Comparison of ENCODE assay signal across 1 cellular context in the genomic region with DNA sequence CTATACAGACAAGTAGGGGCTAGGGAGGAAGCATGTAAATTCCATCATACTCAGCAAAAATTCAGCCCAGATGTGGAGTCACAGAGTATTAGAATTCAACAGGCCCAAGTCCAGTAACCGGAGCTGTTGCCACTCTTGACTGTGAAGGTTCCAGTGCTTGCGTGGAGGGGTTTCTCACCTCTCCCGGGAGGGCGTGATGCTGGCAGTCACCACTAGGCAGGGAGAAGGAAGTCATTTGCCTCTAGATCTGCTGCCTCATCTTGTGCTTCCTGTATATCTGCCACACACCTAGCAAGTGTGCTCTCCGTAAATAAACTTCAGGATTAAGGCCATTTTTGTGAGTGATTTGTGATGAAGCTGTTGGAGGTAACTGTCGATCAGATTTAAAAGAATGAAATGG.
A peak's percentile ranks its signal among the peaks of the same experiment; 100 is the strongest.
TF ChIP-seq lines count a peak whose summit lies in the region.

No MANE protein-coding gene starts in this region.

TF ChIP-seq in K562, 482 proteins besides CTCF, POLR2A, EP300 and RAD21 (continued from another document and continues in another):
- no peak for TF ChIP-seq ZNF408 (CRISPR knock-in tag; IDR thresholded peaks at IDR 0.05; ENCODE audit: low read depth)
- TF ChIP-seq TEAD1 (CRISPR knock-in tag; IDR thresholded peaks at IDR 0.05) = no peak
- TF ChIP-seq ZNF12 (CRISPR knock-in tag; IDR thresholded peaks at IDR 0.05) = no peak
- no peak for TF ChIP-seq RFX5 (IDR thresholded peaks at IDR 0.05; ENCODE audit: low read depth, low read length)
- TF ChIP-seq, protein P1, sequence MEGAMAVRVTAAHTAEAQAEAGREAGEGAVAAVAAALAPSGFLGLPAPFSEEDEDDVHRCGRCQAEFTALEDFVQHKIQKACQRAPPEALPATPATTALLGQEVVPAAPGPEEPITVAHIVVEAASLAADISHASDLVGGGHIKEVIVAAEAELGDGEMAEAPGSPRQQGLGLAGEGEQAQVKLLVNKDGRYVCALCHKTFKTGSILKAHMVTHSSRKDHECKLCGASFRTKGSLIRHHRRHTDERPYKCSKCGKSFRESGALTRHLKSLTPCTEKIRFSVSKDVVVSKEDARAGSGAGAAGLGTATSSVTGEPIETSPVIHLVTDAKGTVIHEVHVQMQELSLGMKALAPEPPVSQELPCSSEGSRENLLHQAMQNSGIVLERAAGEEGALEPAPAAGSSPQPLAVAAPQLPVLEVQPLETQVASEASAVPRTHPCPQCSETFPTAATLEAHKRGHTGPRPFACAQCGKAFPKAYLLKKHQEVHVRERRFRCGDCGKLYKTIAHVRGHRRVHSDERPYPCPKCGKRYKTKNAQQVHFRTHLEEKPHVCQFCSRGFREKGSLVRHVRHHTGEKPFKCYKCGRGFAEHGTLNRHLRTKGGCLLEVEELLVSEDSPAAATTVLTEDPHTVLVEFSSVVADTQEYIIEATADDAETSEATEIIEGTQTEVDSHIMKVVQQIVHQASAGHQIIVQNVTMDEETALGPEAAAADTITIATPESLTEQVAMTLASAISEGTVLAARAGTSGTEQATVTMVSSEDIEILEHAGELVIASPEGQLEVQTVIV (CRISPR knock-in tag; IDR thresholded peaks at IDR 0.05; ENCODE audit: borderline replicate concordance) = no peak
- TF ChIP-seq TAF1 (IDR thresholded peaks at IDR 0.05; ENCODE audit: control insufficient read depth, extremely low read depth, insufficient read depth, low read length, severe bottlenecking) = peak; percentile 53
- TF ChIP-seq KLF6 (CRISPR knock-in tag; IDR thresholded peaks at IDR 0.05; ENCODE audit: borderline replicate concordance) = peak; percentile 19; the same call in 1 of the 2 replicates
- TF ChIP-seq HMG20A (CRISPR knock-in tag; conservative IDR thresholded peaks at IDR 0.05) = no peak
- no peak for TF ChIP-seq ILK (tag; IDR thresholded peaks at IDR 0.05; ENCODE audit: borderline replicate concordance, low read depth)
- TF ChIP-seq, protein P2, sequence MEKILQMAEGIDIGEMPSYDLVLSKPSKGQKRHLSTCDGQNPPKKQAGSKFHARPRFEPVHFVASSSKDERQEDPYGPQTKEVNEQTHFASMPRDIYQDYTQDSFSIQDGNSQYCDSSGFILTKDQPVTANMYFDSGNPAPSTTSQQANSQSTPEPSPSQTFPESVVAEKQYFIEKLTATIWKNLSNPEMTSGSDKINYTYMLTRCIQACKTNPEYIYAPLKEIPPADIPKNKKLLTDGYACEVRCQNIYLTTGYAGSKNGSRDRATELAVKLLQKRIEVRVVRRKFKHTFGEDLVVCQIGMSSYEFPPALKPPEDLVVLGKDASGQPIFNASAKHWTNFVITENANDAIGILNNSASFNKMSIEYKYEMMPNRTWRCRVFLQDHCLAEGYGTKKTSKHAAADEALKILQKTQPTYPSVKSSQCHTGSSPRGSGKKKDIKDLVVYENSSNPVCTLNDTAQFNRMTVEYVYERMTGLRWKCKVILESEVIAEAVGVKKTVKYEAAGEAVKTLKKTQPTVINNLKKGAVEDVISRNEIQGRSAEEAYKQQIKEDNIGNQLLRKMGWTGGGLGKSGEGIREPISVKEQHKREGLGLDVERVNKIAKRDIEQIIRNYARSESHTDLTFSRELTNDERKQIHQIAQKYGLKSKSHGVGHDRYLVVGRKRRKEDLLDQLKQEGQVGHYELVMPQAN (IDR thresholded peaks at IDR 0.05; ENCODE audit: borderline replicate concordance) = no peak
- peak; percentile 61 for TF ChIP-seq TBP (optimal IDR thresholded peaks at IDR 0.05; ENCODE audit: low read depth, low read length)
- TF ChIP-seq, protein P3, sequence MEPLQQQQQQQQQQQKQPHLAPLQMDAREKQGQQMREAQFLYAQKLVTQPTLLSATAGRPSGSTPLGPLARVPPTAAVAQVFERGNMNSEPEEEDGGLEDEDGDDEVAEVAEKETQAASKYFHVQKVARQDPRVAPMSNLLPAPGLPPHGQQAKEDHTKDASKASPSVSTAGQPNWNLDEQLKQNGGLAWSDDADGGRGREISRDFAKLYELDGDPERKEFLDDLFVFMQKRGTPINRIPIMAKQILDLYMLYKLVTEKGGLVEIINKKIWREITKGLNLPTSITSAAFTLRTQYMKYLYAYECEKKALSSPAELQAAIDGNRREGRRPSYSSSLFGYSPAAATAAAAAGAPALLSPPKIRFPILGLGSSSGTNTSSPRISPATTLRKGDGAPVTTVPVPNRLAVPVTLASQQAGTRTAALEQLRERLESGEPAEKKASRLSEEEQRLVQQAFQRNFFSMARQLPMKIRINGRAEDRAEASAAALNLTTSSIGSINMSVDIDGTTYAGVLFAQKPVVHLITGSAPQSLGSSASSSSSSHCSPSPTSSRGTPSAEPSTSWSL (CRISPR knock-in tag; IDR thresholded peaks at IDR 0.05; ENCODE audit: borderline replicate concordance) = no peak
- TF ChIP-seq RAD51 (IDR thresholded peaks at IDR 0.05; ENCODE audit: borderline replicate concordance, low read depth) = no peak
- no peak for TF ChIP-seq GATAD2B (IDR thresholded peaks at IDR 0.05; ENCODE audit: borderline replicate concordance)
- TF ChIP-seq, protein P4, sequence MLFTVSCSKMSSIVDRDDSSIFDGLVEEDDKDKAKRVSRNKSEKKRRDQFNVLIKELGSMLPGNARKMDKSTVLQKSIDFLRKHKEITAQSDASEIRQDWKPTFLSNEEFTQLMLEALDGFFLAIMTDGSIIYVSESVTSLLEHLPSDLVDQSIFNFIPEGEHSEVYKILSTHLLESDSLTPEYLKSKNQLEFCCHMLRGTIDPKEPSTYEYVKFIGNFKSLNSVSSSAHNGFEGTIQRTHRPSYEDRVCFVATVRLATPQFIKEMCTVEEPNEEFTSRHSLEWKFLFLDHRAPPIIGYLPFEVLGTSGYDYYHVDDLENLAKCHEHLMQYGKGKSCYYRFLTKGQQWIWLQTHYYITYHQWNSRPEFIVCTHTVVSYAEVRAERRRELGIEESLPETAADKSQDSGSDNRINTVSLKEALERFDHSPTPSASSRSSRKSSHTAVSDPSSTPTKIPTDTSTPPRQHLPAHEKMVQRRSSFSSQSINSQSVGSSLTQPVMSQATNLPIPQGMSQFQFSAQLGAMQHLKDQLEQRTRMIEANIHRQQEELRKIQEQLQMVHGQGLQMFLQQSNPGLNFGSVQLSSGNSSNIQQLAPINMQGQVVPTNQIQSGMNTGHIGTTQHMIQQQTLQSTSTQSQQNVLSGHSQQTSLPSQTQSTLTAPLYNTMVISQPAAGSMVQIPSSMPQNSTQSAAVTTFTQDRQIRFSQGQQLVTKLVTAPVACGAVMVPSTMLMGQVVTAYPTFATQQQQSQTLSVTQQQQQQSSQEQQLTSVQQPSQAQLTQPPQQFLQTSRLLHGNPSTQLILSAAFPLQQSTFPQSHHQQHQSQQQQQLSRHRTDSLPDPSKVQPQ (CRISPR knock-in tag; IDR thresholded peaks at IDR 0.05; ENCODE audit: borderline replicate concordance) = no peak
- TF ChIP-seq MAFG (tag; conservative IDR thresholded peaks at IDR 0.05) = peak; percentile 91
- no peak for TF ChIP-seq BHLHE40 (IDR thresholded peaks at IDR 0.05; ENCODE audit: low read length)
- TF ChIP-seq, protein P5, sequence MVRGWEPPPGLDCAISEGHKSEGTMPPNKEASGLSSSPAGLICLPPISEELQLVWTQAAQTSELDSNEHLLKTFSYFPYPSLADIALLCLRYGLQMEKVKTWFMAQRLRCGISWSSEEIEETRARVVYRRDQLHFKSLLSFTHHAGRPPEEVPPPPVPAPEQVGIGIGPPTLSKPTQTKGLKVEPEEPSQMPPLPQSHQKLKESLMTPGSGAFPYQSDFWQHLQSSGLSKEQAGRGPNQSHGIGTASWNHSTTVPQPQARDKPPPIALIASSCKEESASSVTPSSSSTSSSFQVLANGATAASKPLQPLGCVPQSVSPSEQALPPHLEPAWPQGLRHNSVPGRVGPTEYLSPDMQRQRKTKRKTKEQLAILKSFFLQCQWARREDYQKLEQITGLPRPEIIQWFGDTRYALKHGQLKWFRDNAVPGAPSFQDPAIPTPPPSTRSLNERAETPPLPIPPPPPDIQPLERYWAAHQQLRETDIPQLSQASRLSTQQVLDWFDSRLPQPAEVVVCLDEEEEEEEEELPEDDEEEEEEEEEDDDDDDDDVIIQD (CRISPR knock-in tag; IDR thresholded peaks at IDR 0.05) = no peak
- TF ChIP-seq C11orf30 (IDR thresholded peaks at IDR 0.05; ENCODE audit: low read depth) = peak; percentile 96
- TF ChIP-seq MEIS2 (IDR thresholded peaks at IDR 0.05; ENCODE audit: partially characterized antibody) = peak; percentile 18
- TF ChIP-seq, protein P6, sequence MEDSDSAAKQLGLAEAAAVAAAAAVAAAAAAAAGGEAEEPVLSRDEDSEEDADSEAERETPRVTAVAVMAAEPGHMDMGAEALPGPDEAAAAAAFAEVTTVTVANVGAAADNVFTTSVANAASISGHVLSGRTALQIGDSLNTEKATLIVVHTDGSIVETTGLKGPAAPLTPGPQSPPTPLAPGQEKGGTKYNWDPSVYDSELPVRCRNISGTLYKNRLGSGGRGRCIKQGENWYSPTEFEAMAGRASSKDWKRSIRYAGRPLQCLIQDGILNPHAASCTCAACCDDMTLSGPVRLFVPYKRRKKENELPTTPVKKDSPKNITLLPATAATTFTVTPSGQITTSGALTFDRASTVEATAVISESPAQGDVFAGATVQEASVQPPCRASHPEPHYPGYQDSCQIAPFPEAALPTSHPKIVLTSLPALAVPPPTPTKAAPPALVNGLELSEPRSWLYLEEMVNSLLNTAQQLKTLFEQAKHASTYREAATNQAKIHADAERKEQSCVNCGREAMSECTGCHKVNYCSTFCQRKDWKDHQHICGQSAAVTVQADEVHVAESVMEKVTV (CRISPR knock-in tag; IDR thresholded peaks at IDR 0.05) = no peak
- TF ChIP-seq ESRRB (CRISPR knock-in tag; IDR thresholded peaks at IDR 0.05; ENCODE audit: borderline replicate concordance) = no peak
- peak in 1 of 2 experiments; percentile 14; a peak in 1 of 4 replicates for TF ChIP-seq MAZ (CRISPR knock-in tag; conservative IDR thresholded peaks at IDR 0.05 in 1 of 2, IDR thresholded peaks at IDR 0.05 in 1 of 2)
- TF ChIP-seq ERF (CRISPR knock-in tag; IDR thresholded peaks at IDR 0.05) = no peak
- TF ChIP-seq, protein P7, sequence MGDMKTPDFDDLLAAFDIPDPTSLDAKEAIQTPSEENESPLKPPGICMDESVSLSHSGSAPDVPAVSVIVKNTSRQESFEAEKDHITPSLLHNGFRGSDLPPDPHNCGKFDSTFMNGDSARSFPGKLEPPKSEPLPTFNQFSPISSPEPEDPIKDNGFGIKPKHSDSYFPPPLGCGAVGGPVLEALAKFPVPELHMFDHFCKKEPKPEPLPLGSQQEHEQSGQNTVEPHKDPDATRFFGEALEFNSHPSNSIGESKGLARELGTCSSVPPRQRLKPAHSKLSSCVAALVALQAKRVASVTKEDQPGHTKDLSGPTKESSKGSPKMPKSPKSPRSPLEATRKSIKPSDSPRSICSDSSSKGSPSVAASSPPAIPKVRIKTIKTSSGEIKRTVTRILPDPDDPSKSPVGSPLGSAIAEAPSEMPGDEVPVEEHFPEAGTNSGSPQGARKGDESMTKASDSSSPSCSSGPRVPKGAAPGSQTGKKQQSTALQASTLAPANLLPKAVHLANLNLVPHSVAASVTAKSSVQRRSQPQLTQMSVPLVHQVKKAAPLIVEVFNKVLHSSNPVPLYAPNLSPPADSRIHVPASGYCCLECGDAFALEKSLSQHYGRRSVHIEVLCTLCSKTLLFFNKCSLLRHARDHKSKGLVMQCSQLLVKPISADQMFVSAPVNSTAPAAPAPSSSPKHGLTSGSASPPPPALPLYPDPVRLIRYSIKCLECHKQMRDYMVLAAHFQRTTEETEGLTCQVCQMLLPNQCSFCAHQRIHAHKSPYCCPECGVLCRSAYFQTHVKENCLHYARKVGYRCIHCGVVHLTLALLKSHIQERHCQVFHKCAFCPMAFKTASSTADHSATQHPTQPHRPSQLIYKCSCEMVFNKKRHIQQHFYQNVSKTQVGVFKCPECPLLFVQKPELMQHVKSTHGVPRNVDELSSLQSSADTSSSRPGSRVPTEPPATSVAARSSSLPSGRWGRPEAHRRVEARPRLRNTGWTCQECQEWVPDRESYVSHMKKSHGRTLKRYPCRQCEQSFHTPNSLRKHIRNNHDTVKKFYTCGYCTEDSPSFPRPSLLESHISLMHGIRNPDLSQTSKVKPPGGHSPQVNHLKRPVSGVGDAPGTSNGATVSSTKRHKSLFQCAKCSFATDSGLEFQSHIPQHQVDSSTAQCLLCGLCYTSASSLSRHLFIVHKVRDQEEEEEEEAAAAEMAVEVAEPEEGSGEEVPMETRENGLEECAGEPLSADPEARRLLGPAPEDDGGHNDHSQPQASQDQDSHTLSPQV (IDR thresholded peaks at IDR 0.05) = peak; percentile 63
- TF ChIP-seq, protein P8, sequence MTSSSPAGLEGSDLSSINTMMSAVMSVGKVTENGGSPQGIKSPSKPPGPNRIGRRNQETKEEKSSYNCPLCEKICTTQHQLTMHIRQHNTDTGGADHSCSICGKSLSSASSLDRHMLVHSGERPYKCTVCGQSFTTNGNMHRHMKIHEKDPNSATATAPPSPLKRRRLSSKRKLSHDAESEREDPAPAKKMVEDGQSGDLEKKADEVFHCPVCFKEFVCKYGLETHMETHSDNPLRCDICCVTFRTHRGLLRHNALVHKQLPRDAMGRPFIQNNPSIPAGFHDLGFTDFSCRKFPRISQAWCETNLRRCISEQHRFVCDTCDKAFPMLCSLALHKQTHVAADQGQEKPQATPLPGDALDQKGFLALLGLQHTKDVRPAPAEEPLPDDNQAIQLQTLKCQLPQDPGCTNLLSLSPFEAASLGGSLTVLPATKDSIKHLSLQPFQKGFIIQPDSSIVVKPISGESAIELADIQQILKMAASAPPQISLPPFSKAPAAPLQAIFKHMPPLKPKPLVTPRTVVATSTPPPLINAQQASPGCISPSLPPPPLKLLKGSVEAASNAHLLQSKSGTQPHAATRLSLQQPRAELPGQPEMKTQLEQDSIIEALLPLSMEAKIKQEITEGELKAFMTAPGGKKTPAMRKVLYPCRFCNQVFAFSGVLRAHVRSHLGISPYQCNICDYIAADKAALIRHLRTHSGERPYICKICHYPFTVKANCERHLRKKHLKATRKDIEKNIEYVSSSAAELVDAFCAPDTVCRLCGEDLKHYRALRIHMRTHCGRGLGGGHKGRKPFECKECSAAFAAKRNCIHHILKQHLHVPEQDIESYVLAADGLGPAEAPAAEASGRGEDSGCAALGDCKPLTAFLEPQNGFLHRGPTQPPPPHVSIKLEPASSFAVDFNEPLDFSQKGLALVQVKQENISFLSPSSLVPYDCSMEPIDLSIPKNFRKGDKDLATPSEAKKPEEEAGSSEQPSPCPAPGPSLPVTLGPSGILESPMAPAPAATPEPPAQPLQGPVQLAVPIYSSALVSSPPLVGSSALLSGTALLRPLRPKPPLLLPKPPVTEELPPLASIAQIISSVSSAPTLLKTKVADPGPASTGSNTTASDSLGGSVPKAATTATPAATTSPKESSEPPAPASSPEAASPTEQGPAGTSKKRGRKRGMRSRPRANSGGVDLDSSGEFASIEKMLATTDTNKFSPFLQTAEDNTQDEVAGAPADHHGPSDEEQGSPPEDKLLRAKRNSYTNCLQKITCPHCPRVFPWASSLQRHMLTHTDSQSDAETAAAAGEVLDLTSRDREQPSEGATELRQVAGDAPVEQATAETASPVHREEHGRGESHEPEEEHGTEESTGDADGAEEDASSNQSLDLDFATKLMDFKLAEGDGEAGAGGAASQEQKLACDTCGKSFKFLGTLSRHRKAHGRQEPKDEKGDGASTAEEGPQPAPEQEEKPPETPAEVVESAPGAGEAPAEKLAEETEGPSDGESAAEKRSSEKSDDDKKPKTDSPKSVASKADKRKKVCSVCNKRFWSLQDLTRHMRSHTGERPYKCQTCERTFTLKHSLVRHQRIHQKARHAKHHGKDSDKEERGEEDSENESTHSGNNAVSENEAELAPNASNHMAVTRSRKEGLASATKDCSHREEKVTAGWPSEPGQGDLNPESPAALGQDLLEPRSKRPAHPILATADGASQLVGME (CRISPR knock-in tag; IDR thresholded peaks at IDR 0.05) = no peak
- no peak for TF ChIP-seq HMGN3 (IDR thresholded peaks at IDR 0.05; ENCODE audit: borderline replicate concordance, extremely low read depth, insufficient read length, low read depth, low read length)
- TF ChIP-seq PRMT5 (CRISPR knock-in tag; IDR thresholded peaks at IDR 0.05) = no peak
- no peak for TF ChIP-seq GTF2A2 (tag; IDR thresholded peaks at IDR 0.05)
- no peak for TF ChIP-seq HDGF (IDR thresholded peaks at IDR 0.05)
- TF ChIP-seq RBFOX2 (IDR thresholded peaks at IDR 0.05; ENCODE audit: low read depth, low read length) = no peak
- no peak for TF ChIP-seq SRSF9 (IDR thresholded peaks at IDR 0.05; ENCODE audit: borderline replicate concordance, low read depth, low read length)
- TF ChIP-seq TCFL5 (CRISPR knock-in tag; conservative IDR thresholded peaks at IDR 0.05) = no peak
- TF ChIP-seq ZNF24 (IDR thresholded peaks at IDR 0.05) = 0 out of 2 replicates have a peak, but pooled peaks have one; percentile 19
